9 cellular contexts compared by ENCODE assay signal in genomic region chr17:39777534-39778365, GRCh38. TPM values are rescaled to one million over a fixed set of nuclear protein-coding genes. Genes with fewer than 3 reads are reported as not detected.
DNase-seq lines count a peak whose midpoint lies in the region; ATAC-seq, FAIRE-seq and TF ChIP-seq lines count a peak whose summit lies in the region.
"Had no signal": no experiment of that assay in that cellular context is flagged by ENCODE, and none has a peak within 500 bp of the region (broad histone marks: within the 10 kb centered on the region; RNA-seq: fewer than 3 reads in every experiment).

No MANE protein-coding gene starts in this region.

- 40 to 47% methylated on average over 11 of the region's 11 CpGs for WGBS in esophagus squamous epithelium, 2 donors

- no peak for TF ChIP-seq POLR2A in GM12891 (IDR thresholded peaks at IDR 0.05; ENCODE audit: low read depth, low read length)
- TF ChIP-seq POLR2A in esophagus squamous epithelium (IDR thresholded peaks at IDR 0.05), result peak in 1 of 4 donors; percentile 27

- H3K9me3 ChIP-seq in esophagus squamous epithelium, result no peaks in the 10 kb centered on the region
- H3K9me3 ChIP-seq in left lung, result no peaks in the 10 kb centered on the region

- H3K4me1 ChIP-seq in esophagus squamous epithelium (peaks cover 0 to 30% (median 3%) of the 10 kb centered on the region in 3 donors), left lung (peaks cover 8 to 26% of the 10 kb centered on the region in 2 donors)

- peaks cover 0 to 11% (median 0%) of the 10 kb centered on the region in 4 donors for H3K27me3 ChIP-seq in esophagus squamous epithelium
- H3K27me3 ChIP-seq in left lung, result peaks cover 0 to 44% of the 10 kb centered on the region in 2 donors

- ATAC-seq in GM19463 (IDR thresholded peaks at IDR 0.05; ENCODE audit: unreplicated experiment) (peak; percentile 53), HG03460 (IDR thresholded peaks at IDR 0.05; ENCODE audit: unreplicated experiment) (peak; percentile 43), left lung (no peak)

- H3K27ac ChIP-seq in esophagus squamous epithelium (peak overlapping the region in 3 of 4 donors; percentile 21 to 65 (median 32)), left lung (no peak overlapping the region)

- DNase-seq in GM12891 (ENCODE audit: insufficient read length, low spot score) (no peak), esophagus squamous epithelium (lab: John Stamatoyannopoulos, UW) (no peak), T1000 (lab: John Stamatoyannopoulos, UW) (no peak), left lung (no peak), COR-L47 (lab: John Stamatoyannopoulos, UW) (no peak)
- DNase-seq in activated CD8-positive, alpha-beta memory T cell treated with anti-CD3 and anti-CD28 coated beads for 24 hours, result no peak

- intact Hi-C loops in esophagus squamous epithelium (cut with DNase I) (no loop called here), left lung (cut with DNase I) (no loop called here)

- peak; percentile 84 for FAIRE-seq in GM12891 (lab: Jason Lieb, UNC)

- H3K4me3 ChIP-seq in esophagus squamous epithelium, result peak overlapping the region in 2 of 4 donors; percentile 25 to 49
- H3K4me3 ChIP-seq in left lung, result peak overlapping the region in 1 of 2 donors; percentile 16
- H3K4me3 ChIP-seq: lung had no signal

- TF ChIP-seq CTCF in esophagus squamous epithelium (IDR thresholded peaks at IDR 0.05) (no peak), left lung (IDR thresholded peaks at IDR 0.05) (no peak)

- H3K36me3 ChIP-seq in esophagus squamous epithelium (no peaks in the 10 kb centered on the region), left lung (no peaks in the 10 kb centered on the region)

TF ChIP-seq in GM12891, 5 proteins besides CTCF, POLR2A, EP300 and RAD21:
- TF ChIP-seq POU2F2 (IDR thresholded peaks at IDR 0.05; ENCODE audit: low read depth, low read length) (no peak), TAF1 (IDR thresholded peaks at IDR 0.05; ENCODE audit: low read depth, low read length) (no peak), POLR2AphosphoS5 (IDR thresholded peaks at IDR 0.05; ENCODE audit: low read depth, low read length) (no peak), SPI1 (IDR thresholded peaks at IDR 0.05; ENCODE audit: low read depth, low read length) (peak; percentile 83), PAX5 (IDR thresholded peaks at IDR 0.05; ENCODE audit: insufficient read depth, low read length, severe bottlenecking) (no peak)
TF ChIP-seq in GM12891: peak in this region for 1.

RNA-seq across cellular contexts. Expression of gene GRB7, which starts 40.0 kb away (rescaled TPM):
- 0.49 TPM for polyA plus RNA-seq in GM12891 (2012; ENCODE audit: low read depth, missing spikeins)
- total RNA-seq in esophagus squamous epithelium (10 to 100 TPM; 25.1 to 62.1 (median 55.9) TPM), left lung (10 to 100 TPM; 12.4 to 31.9 TPM)

RNA-seq across cellular contexts. Expression of gene MIEN1, which starts 47.4 kb away (rescaled TPM):
- polyA plus RNA-seq in GM12891 (2012; ENCODE audit: low read depth, missing spikeins), result 44.9 TPM
- total RNA-seq in esophagus squamous epithelium, result 10 to 100 TPM; 44.4 to 55.2 (median 53.2) TPM
- 10 to 100 TPM; 45.6 to 57.9 TPM for total RNA-seq in left lung

Comparison
In these comparisons a context has a peak if more than half of its experiments do, and no peak if none do; other contexts are left out.
1. H3K27ac ChIP-seq: peak in esophagus squamous epithelium (3 of 4); none in left lung (0 of 2).